ENCODE assay signal across 8 cellular contexts in genomic region chr19:21604351-21604926, GRCh38.
A peak's percentile ranks its signal among the peaks of the same experiment; 100 is the strongest.
DNase-seq lines count a peak whose midpoint lies in the region; ATAC-seq, FAIRE-seq and TF ChIP-seq lines count a peak whose summit lies in the region.

No MANE protein-coding gene starts in this region.

- H3K4me3 Mint-ChIP-seq in CD4-positive, alpha-beta T cell = peak overlapping the region; percentile 94
- H3K4me3 Mint-ChIP-seq in stimulated activated effector memory CD8-positive, alpha-beta T cell treated with anti-CD3 and anti-CD28 coated beads, Interleukin-12 subunit alpha, Interleukin-12 subunit beta, amount 100 ng/mL, for 72 hours = peak overlapping the region; percentile 63

- POLR2A ChIA-PET in CD4-positive, alpha-beta T cell (lab: Charles Lee) = interaction anchor here (0.9 to 3.0 kb wide), 11 partner anchors 14 to 1941 kb away, joined by 3 to 43 read pairs (median 5); partner anchors contain the start of genes ATP13A1, ZNF429, ZNF43 and ZNF430
- POLR2A ChIA-PET in HEK293T (lab: Yijun Ruan, JAX) = interaction anchor here (1.3 kb wide), 1 partner anchor 163 kb away, joined by 3 read pairs; the partner anchor contains the start of gene ZNF100

- no peaks in the 10 kb centered on the region for H3K27me3 ChIP-seq in CD4-positive, alpha-beta T cell (ENCODE audit: control insufficient read depth, insufficient read depth, low read length)
- no peaks in the 10 kb centered on the region for H3K27me3 ChIP-seq in keratinocyte (ENCODE audit: control insufficient read depth, extremely low read depth, insufficient read depth, low read length)

- H3K27ac ChIP-seq in CD4-positive, alpha-beta T cell (ENCODE audit: low read depth, low read length) = peak overlapping the region; percentile 54
- H3K27ac ChIP-seq in KOPT-K1 (ENCODE audit: low read depth, low read length, poor library complexity, severe bottlenecking) (peak overlapping the region; percentile 91), keratinocyte (ENCODE audit: control insufficient read depth, insufficient read depth, low read length) (no peak overlapping the region)

- intact Hi-C loops in CD4-positive, alpha-beta T cell (cut with DNase I, micrococcal nuclease) = loop anchor here in 1 of 2 experiments (2.0 kb wide), 1 partner anchor 36 kb away; no protein-coding TSS in a partner anchor

- FAIRE-seq in keratinocyte (lab: Jason Lieb, UNC) = no peak

- CTCF ChIA-PET in CD4-positive, alpha-beta T cell (lab: Charles Lee) = no interaction called here
- CTCF ChIA-PET in HEK293T (lab: Yijun Ruan, JAX) = no interaction called here

- H3K4me3 ChIP-seq in astrocyte of the cerebellum (ENCODE audit: low read depth, low read length) (peak overlapping the region; percentile 34), keratinocyte (ENCODE audit: control insufficient read depth in 2 of 3, extremely low read depth in 1 of 3, insufficient read depth in 2 of 3, low read depth in 1 of 3, low read length in 3 of 3) (peak overlapping the region; percentile 9 to 47 (median 26))

- no peaks in the 10 kb centered on the region for H3K9me3 ChIP-seq in CD4-positive, alpha-beta T cell (ENCODE audit: control insufficient read depth, low read length)
- H3K9me3 ChIP-seq in KOPT-K1 (ENCODE audit: insufficient read depth, low read length, poor library complexity, severe bottlenecking) (peaks cover 5% of the 10 kb centered on the region), keratinocyte (ENCODE audit: control insufficient read depth, low read depth, low read length) (no peaks in the 10 kb centered on the region)

- no peak overlapping the region for H3K9ac ChIP-seq in keratinocyte (ENCODE audit: control insufficient read depth, extremely low read depth, insufficient read depth, low read length)

- H3K36me3 ChIP-seq in KOPT-K1 (ENCODE audit: insufficient read depth, low read length) = no peaks in the 10 kb centered on the region
- H3K36me3 ChIP-seq in keratinocyte (ENCODE audit: control insufficient read depth in 2 of 2, extremely low read depth in 1 of 2, insufficient read depth in 2 of 2, low read length in 2 of 2) = no peaks in the 10 kb centered on the region

- dilution Hi-C loops in keratinocyte (cut with MboI; ENCODE audit: extremely low pct_ligation_motif_present, low sequenced_read_pairs) = no loop called here

- H3K9me3 Mint-ChIP-seq in CD4-positive, alpha-beta T cell = no peaks in the 10 kb centered on the region
- no peaks in the 10 kb centered on the region for H3K9me3 Mint-ChIP-seq in stimulated activated effector memory CD8-positive, alpha-beta T cell treated with anti-CD3 and anti-CD28 coated beads, Interleukin-12 subunit alpha, Interleukin-12 subunit beta, amount 100 ng/mL, for 72 hours

- TF ChIP-seq CTCF in CD4-positive, alpha-beta T cell (IDR thresholded peaks at IDR 0.05) = no peak
- TF ChIP-seq CTCF in astrocyte of the cerebellum (IDR thresholded peaks at IDR 0.05; ENCODE audit: low read depth, low read length, missing control alignments) (no peak), keratinocyte (optimal IDR thresholded peaks at IDR 0.05 in 1 of 3, IDR thresholded peaks at IDR 0.05 in 1 of 3, conservative IDR thresholded peaks at IDR 0.05 in 1 of 3; ENCODE audit: extremely low read depth in 1 of 3, insufficient read depth in 2 of 3, low read length in 3 of 3) (no peak)

- H3K36me3 Mint-ChIP-seq in CD4-positive, alpha-beta T cell (ENCODE audit: low read depth) = peaks cover 6% of the 10 kb centered on the region
- no peaks in the 10 kb centered on the region for H3K36me3 Mint-ChIP-seq in stimulated activated effector memory CD8-positive, alpha-beta T cell treated with anti-CD3 and anti-CD28 coated beads, Interleukin-12 subunit alpha, Interleukin-12 subunit beta, amount 100 ng/mL, for 72 hours

- peak overlapping the region; percentile 81 for H3K4me2 ChIP-seq in keratinocyte (ENCODE audit: control insufficient read depth, extremely low read depth, insufficient read depth, low read depth, low read length)

- no peaks in the 10 kb centered on the region for H3K27me3 Mint-ChIP-seq in CD4-positive, alpha-beta T cell

- no peaks in the 10 kb centered on the region for H3K79me2 ChIP-seq in keratinocyte (ENCODE audit: control insufficient read depth, insufficient read depth, low read length)

- no peaks in the 10 kb centered on the region for H3K4me1 ChIP-seq in keratinocyte (ENCODE audit: control insufficient read depth, extremely low read depth, insufficient read depth, low read length)

- no peaks in the 10 kb centered on the region for H3K9me1 ChIP-seq in keratinocyte (ENCODE audit: control insufficient read depth, extremely low read depth, insufficient read depth, low read length)

- H2AFZ ChIP-seq in keratinocyte (ENCODE audit: control insufficient read depth, low read length) = peak overlapping the region; percentile 42

- ATAC-seq in CD4-positive, alpha-beta T cell (ENCODE audit: poor library complexity) = peak; percentile 84
- ATAC-seq in stimulated activated effector memory CD8-positive, alpha-beta T cell treated with anti-CD3 and anti-CD28 coated beads, Interleukin-12 subunit alpha, Interleukin-12 subunit beta, amount 100 ng/mL, for 72 hours = no peak

- no peak for DNase-seq in CD4-positive, alpha-beta T cell
- DNase-seq in astrocyte of the cerebellum (ENCODE audit: low read depth) = no peak
- no peak for DNase-seq in keratinocyte (ENCODE audit: low read depth, low spot score)
- no peak for DNase-seq in stimulated activated effector memory CD8-positive, alpha-beta T cell treated with anti-CD3 and anti-CD28 coated beads, Interleukin-12 subunit alpha, Interleukin-12 subunit beta, amount 100 ng/mL, for 72 hours (ENCODE audit: low spot score in 2 of 2)
- no peak for DNase-seq in HEK293T (ENCODE audit: extremely low spot score)
- DNase-seq in epidermal melanocyte (ENCODE audit: insufficient read length, low spot score) = no peak
- DNase-seq in middle frontal gyrus (ENCODE audit: extremely low spot score, low spot score) = no peak

- in situ Hi-C loops in astrocyte of the cerebellum (cut with HindIII; ENCODE audit: low sequenced_read_pairs) = no loop called here

- H4K20me1 ChIP-seq in keratinocyte (ENCODE audit: control insufficient read depth, extremely low read depth, insufficient read depth, low read length) = no peaks in the 10 kb centered on the region

- H3K4me1 Mint-ChIP-seq in CD4-positive, alpha-beta T cell (ENCODE audit: low read depth) = peaks cover 21% of the 10 kb centered on the region
- H3K4me1 Mint-ChIP-seq in stimulated activated effector memory CD8-positive, alpha-beta T cell treated with anti-CD3 and anti-CD28 coated beads, Interleukin-12 subunit alpha, Interleukin-12 subunit beta, amount 100 ng/mL, for 72 hours = peaks cover 24% of the 10 kb centered on the region

- H3K27ac Mint-ChIP-seq in CD4-positive, alpha-beta T cell = peak overlapping the region; percentile 91
- peak overlapping the region; percentile 20 for H3K27ac Mint-ChIP-seq in stimulated activated effector memory CD8-positive, alpha-beta T cell treated with anti-CD3 and anti-CD28 coated beads, Interleukin-12 subunit alpha, Interleukin-12 subunit beta, amount 100 ng/mL, for 72 hours

TF ChIP-seq in HEK293T, 16 proteins besides CTCF, POLR2A, EP300 and RAD21:
- TF ChIP-seq FOXK2 (IDR thresholded peaks at IDR 0.05) (no peak), SUZ12 (IDR thresholded peaks at IDR 0.05) (no peak), HDGF (IDR thresholded peaks at IDR 0.05; ENCODE audit: borderline replicate concordance) (no peak), CTBP1 (IDR thresholded peaks at IDR 0.05; ENCODE audit: borderline replicate concordance) (no peak)
- TF ChIP-seq, protein P1, sequence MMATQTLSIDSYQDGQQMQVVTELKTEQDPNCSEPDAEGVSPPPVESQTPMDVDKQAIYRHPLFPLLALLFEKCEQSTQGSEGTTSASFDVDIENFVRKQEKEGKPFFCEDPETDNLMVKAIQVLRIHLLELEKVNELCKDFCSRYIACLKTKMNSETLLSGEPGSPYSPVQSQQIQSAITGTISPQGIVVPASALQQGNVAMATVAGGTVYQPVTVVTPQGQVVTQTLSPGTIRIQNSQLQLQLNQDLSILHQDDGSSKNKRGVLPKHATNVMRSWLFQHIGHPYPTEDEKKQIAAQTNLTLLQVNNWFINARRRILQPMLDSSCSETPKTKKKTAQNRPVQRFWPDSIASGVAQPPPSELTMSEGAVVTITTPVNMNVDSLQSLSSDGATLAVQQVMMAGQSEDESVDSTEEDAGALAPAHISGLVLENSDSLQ (IDR thresholded peaks at IDR 0.05) = no peak
TF ChIP-seq in HEK293T: peak in this region for 0.
